Comparison of ENCODE assay signal across 35 cellular contexts in genomic region chr21:35635994-35636393, GRCh38.
"Had no signal": no experiment of that assay in that cellular context is flagged by ENCODE, and none has a peak within 500 bp of the region (broad histone marks: within the 10 kb centered on the region; RNA-seq: fewer than 3 reads in every experiment).

No MANE protein-coding gene starts in this region.

- H3K27me3 ChIP-seq: ascending aorta, body of pancreas, breast epithelium had no signal

- FAIRE-seq: TTC549 had no signal

- H3K4me3 Mint-ChIP-seq: activated CD4-positive, alpha-beta T cell treated with anti-CD3 and anti-CD28 coated beads, Interleukin-2, amount 10 ng/mL, durations not matched to agents 24 days and 14 days; activated CD8-positive, alpha-beta T cell treated with anti-CD3 and anti-CD28 coated beads for 36 hours; activated naive CD8-positive, alpha-beta T cell treated with anti-CD3 and anti-CD28 coated beads, Interleukin-2, amount 10 ng/mL, durations not matched to agents 7 days and 5 days; activated T-cell treated with anti-CD3 and anti-CD28 coated beads, Interleukin-2, amount 50 U/mL, for 72 hours; activated T-helper 17 cell treated with anti-CD3 and anti-CD28 coated beads, Interleukin-2, amount 50 U/mL, for 72 hours; T-helper 1 cell treated with Interleukin-12 subunit alpha and Interleukin-12 subunit beta and Interleukin-4 antibody, amounts not matched to agents 30 μg/mL and 1 μg/mL, for 36 hours; T-helper 2 cell treated with Interferon-gamma antibody and Interleukin-4, amounts not matched to agents 5 μg/mL and 100 μg/mL, for 36 hours had no signal

- H3K9me3 Mint-ChIP-seq: activated CD4-positive, alpha-beta T cell treated with anti-CD3 and anti-CD28 coated beads, Interleukin-2, amount 10 ng/mL, durations not matched to agents 24 days and 14 days; activated CD8-positive, alpha-beta T cell treated with anti-CD3 and anti-CD28 coated beads for 36 hours; activated naive CD8-positive, alpha-beta T cell treated with anti-CD3 and anti-CD28 coated beads, Interleukin-2, amount 10 ng/mL, durations not matched to agents 7 days and 5 days; activated T-cell treated with anti-CD3 and anti-CD28 coated beads, Interleukin-2, amount 50 U/mL, for 72 hours; activated T-helper 17 cell treated with anti-CD3 and anti-CD28 coated beads, Interleukin-2, amount 50 U/mL, for 72 hours; T-helper 1 cell treated with Interleukin-12 subunit alpha and Interleukin-12 subunit beta and Interleukin-4 antibody, amounts not matched to agents 30 μg/mL and 1 μg/mL, for 36 hours; T-helper 2 cell treated with Interferon-gamma antibody and Interleukin-4, amounts not matched to agents 5 μg/mL and 100 μg/mL, for 36 hours had no signal

- DNase-seq: activated CD4-positive, alpha-beta T cell treated with anti-CD3 and anti-CD28 coated beads, Interleukin-2, amount 10 ng/mL, durations not matched to agents 24 days and 14 days; activated CD4-positive, alpha-beta T cell treated with anti-CD3 and anti-CD28 coated beads, Interleukin-2, amount 50 U/mL, for 4 hours; activated CD8-positive, alpha-beta T cell treated with anti-CD3 and anti-CD28 coated beads for 36 hours; activated effector memory CD4-positive, alpha-beta T cell treated with anti-CD3 and anti-CD28 coated beads, Interleukin-2, amount 50 U/mL, for 16 hours; activated naive CD4-positive, alpha-beta T cell; activated naive CD4-positive, alpha-beta T cell treated with anti-CD3 and anti-CD28 coated beads, Interleukin-2, amount 50 U/mL, for 16 hours; activated naive CD8-positive, alpha-beta T cell treated with anti-CD3 and anti-CD28 coated beads, Interleukin-2, amount 10 ng/mL, durations not matched to agents 7 days and 5 days; activated T-cell treated with anti-CD3 and anti-CD28 coated beads, Interleukin-2, amount 50 U/mL, for 1 hour; activated T-cell treated with anti-CD3 and anti-CD28 coated beads, Interleukin-2, amount 50 U/mL, for 72 hours; amygdala; body of pancreas; Kasumi-1; KG1; MM.1S; MV-4-11; NCI-H1092; NCI-H1436 treated with DMSO at 0.1 percent for 48 hours; NCI-H1694 treated with DMSO at 0.1 percent for 48 hours; NCI-H2029; NCI-H2107; NCI-H2171 treated with DMSO at 0.1 percent for 48 hours; NCI-H2227 treated with DMSO at 0.1 percent for 48 hours; NCI-H446 treated with DMSO at 0.1 percent for 48 hours; NCI-H524; NCI-H69; RPMI8226; SIG-M5 had no signal

- H3K4me1 Mint-ChIP-seq: activated CD4-positive, alpha-beta T cell treated with anti-CD3 and anti-CD28 coated beads, Interleukin-2, amount 10 ng/mL, durations not matched to agents 24 days and 14 days; activated naive CD8-positive, alpha-beta T cell treated with anti-CD3 and anti-CD28 coated beads, Interleukin-2, amount 10 ng/mL, durations not matched to agents 7 days and 5 days; activated T-helper 17 cell treated with anti-CD3 and anti-CD28 coated beads, Interleukin-2, amount 50 U/mL, for 72 hours had no signal

- ATAC-seq: activated CD8-positive, alpha-beta T cell treated with anti-CD3 and anti-CD28 coated beads for 36 hours; activated T-cell treated with anti-CD3 and anti-CD28 coated beads, Interleukin-2, amount 50 U/mL, for 72 hours; activated T-helper 17 cell treated with anti-CD3 and anti-CD28 coated beads, Interleukin-2, amount 50 U/mL, for 72 hours; body of pancreas; Panc1; Right ventricle myocardium inferior had no signal

- H3K27ac ChIP-seq: ascending aorta, body of pancreas, breast epithelium had no signal

- H3K27ac Mint-ChIP-seq: activated CD4-positive, alpha-beta T cell treated with anti-CD3 and anti-CD28 coated beads, Interleukin-2, amount 10 ng/mL, durations not matched to agents 24 days and 14 days; activated CD8-positive, alpha-beta T cell treated with anti-CD3 and anti-CD28 coated beads for 36 hours; activated naive CD8-positive, alpha-beta T cell treated with anti-CD3 and anti-CD28 coated beads, Interleukin-2, amount 10 ng/mL, durations not matched to agents 7 days and 5 days; activated T-cell treated with anti-CD3 and anti-CD28 coated beads, Interleukin-2, amount 50 U/mL, for 72 hours; activated T-helper 17 cell treated with anti-CD3 and anti-CD28 coated beads, Interleukin-2, amount 50 U/mL, for 72 hours; T-helper 1 cell treated with Interleukin-12 subunit alpha and Interleukin-12 subunit beta and Interleukin-4 antibody, amounts not matched to agents 30 μg/mL and 1 μg/mL, for 36 hours; T-helper 2 cell treated with Interferon-gamma antibody and Interleukin-4, amounts not matched to agents 5 μg/mL and 100 μg/mL, for 36 hours had no signal

- H3K4me3 ChIP-seq: ascending aorta, body of pancreas, breast epithelium had no signal

- H3K9me3 ChIP-seq: ascending aorta, body of pancreas, breast epithelium had no signal

- H3K4me1 ChIP-seq: ascending aorta, body of pancreas, breast epithelium had no signal

- H3K36me3 Mint-ChIP-seq: activated naive CD8-positive, alpha-beta T cell treated with anti-CD3 and anti-CD28 coated beads, Interleukin-2, amount 10 ng/mL, durations not matched to agents 7 days and 5 days had no signal

- H3K36me3 ChIP-seq: ascending aorta, breast epithelium had no signal
